In genomic region chr3:48470286-48470685, GRCh38 we compare ENCODE assay signal across 10 cellular contexts. TPM values are rescaled to one million over a fixed set of nuclear protein-coding genes. Genes with fewer than 3 reads are reported as not detected.
DNase-seq lines count a peak whose midpoint lies in the region; ATAC-seq and TF ChIP-seq lines count a peak whose summit lies in the region.
"Had no signal": no experiment of that assay in that cellular context is flagged by ENCODE, and none has a peak within 500 bp of the region (broad histone marks: within the 10 kb centered on the region; RNA-seq: fewer than 3 reads in every experiment).

No MANE protein-coding gene starts in this region.

- no peak overlapping the region for H2AFZ ChIP-seq in DND-41 (ENCODE audit: low read depth, low read length)
- H2AFZ ChIP-seq in PC-9, result no peak overlapping the region

- TF ChIP-seq CTCF in DND-41 (IDR thresholded peaks at IDR 0.05; ENCODE audit: borderline replicate concordance, extremely low read depth, low read length, poor library complexity, severe bottlenecking), result no peak
- TF ChIP-seq CTCF in PC-9 (conservative IDR thresholded peaks at IDR 0.05), result no peak
- no peak for TF ChIP-seq CTCF in endothelial cell (IDR thresholded peaks at IDR 0.05; ENCODE audit: unreplicated experiment)
- no peak for TF ChIP-seq CTCF in gastrocnemius medialis (IDR thresholded peaks at IDR 0.05 in 4 of 5, conservative IDR thresholded peaks at IDR 0.05 in 1 of 5)

- H4K20me1 ChIP-seq in DND-41 (ENCODE audit: insufficient read depth, low read length) (peaks cover 24% of the 10 kb centered on the region; the same call in 1 of the 2 replicates), PC-9 (ENCODE audit: insufficient read depth) (no peaks in the 10 kb centered on the region)

- H3K4me3 ChIP-seq in DND-41 (ENCODE audit: low read depth in 1 of 2, low read length in 2 of 2), result no peak overlapping the region
- no peak overlapping the region for H3K4me3 ChIP-seq in PC-9
- H3K4me3 ChIP-seq in gastrocnemius medialis, result no peak overlapping the region

- no peak for TF ChIP-seq POLR2A in gastrocnemius medialis (IDR thresholded peaks at IDR 0.05)

- ATAC-seq in DND-41 (ENCODE audit: insufficient read depth, low read depth) (no peak), gastrocnemius medialis (no peak), HG03135 (IDR thresholded peaks at IDR 0.05; ENCODE audit: unreplicated experiment) (no peak), GM21619 (IDR thresholded peaks at IDR 0.05; ENCODE audit: unreplicated experiment) (no peak)

- no peak for DNase-seq in DND-41
- DNase-seq in PC-9, result peak in 1 of 2 experiments; percentile 16
- DNase-seq in endothelial cell (ENCODE audit: low spot score), result no peak
- DNase-seq in gastrocnemius medialis, result no peak
- no peak for DNase-seq in NCI-H1105 treated with DMSO at 0.1 percent for 48 hours (lab: John Stamatoyannopoulos, UW)
- DNase-seq in NCI-H1105 (lab: John Stamatoyannopoulos, UW), result no peak
- DNase-seq: activated CD4-positive, alpha-beta T cell treated with anti-CD3 and anti-CD28 coated beads, Interleukin-2, amount 50 U/mL, for 4 hours; retina had no signal

- H3K27me3 Mint-ChIP-seq in endothelial cell (ENCODE audit: unreplicated experiment), result peaks cover 18% of the 10 kb centered on the region

- POLR2A ChIA-PET in PC-9 (lab: Charles Lee; ENCODE audit: unreplicated experiment), result interaction anchor here (0.6 kb wide), 3 partner anchors 61 to 226 kb away, joined by 4 to 8 read pairs (median 6); no protein-coding TSS in a partner anchor

- H3K27me3 ChIP-seq in DND-41 (ENCODE audit: insufficient read depth, low read length, poor library complexity) (no peaks in the 10 kb centered on the region), PC-9 (ENCODE audit: insufficient read depth, low read depth) (no peaks in the 10 kb centered on the region), gastrocnemius medialis (no peaks in the 10 kb centered on the region)

- H3K36me3 ChIP-seq in DND-41 (ENCODE audit: insufficient read depth, low read length) (peaks cover 45% of the 10 kb centered on the region), PC-9 (ENCODE audit: low read depth) (no peaks in the 10 kb centered on the region), gastrocnemius medialis (peaks cover 0 to 10% of the 10 kb centered on the region in 2 donors)

- H3K9me3 Mint-ChIP-seq in endothelial cell (ENCODE audit: unreplicated experiment), result no peaks in the 10 kb centered on the region

- H3K36me3 Mint-ChIP-seq in endothelial cell (ENCODE audit: low read depth, unreplicated experiment), result peaks cover 38% of the 10 kb centered on the region

- peaks cover 34% of the 10 kb centered on the region for H3K4me1 Mint-ChIP-seq in endothelial cell (ENCODE audit: unreplicated experiment)

- CTCF ChIA-PET in PC-9 (lab: Charles Lee), result no interaction called here

- intact Hi-C loops in PC-9 (cut with micrococcal nuclease; ENCODE audit: unreplicated experiment), result no loop called here
- intact Hi-C loops in gastrocnemius medialis (cut with DNase I; ENCODE audit: low total_unique reads), result no loop called here

- peak overlapping the region; percentile 43; the same call in 1 of the 2 replicates for H3K27ac ChIP-seq in DND-41 (ENCODE audit: low read length)
- 0 out of 2 replicates have a peak overlapping the region, but pooled peaks have one; percentile 6 for H3K27ac ChIP-seq in PC-9
- peak overlapping the region in 3 of 4 donors; percentile 23 to 100 (median 55) for H3K27ac ChIP-seq in gastrocnemius medialis

- peak overlapping the region; percentile 33 for H3K4me2 ChIP-seq in DND-41 (ENCODE audit: insufficient read depth, low read length)
- peak overlapping the region; percentile 28; the same call in 1 of the 2 replicates for H3K4me2 ChIP-seq in PC-9

- H3K4me1 ChIP-seq in DND-41 (ENCODE audit: insufficient read depth, low read length) (peaks cover 75% of the 10 kb centered on the region), PC-9 (replicated peaks; ENCODE audit: insufficient read depth) (peaks cover 29% of the 10 kb centered on the region), gastrocnemius medialis (peaks cover 50 to 52% of the 10 kb centered on the region in 2 donors)

- peaks cover 69% of the 10 kb centered on the region for H3K79me2 ChIP-seq in DND-41 (ENCODE audit: insufficient read depth, low read length)
- H3K79me2 ChIP-seq in PC-9 (ENCODE audit: low read depth), result peaks cover 34% of the 10 kb centered on the region

- H3K9ac ChIP-seq in DND-41 (ENCODE audit: low read depth, low read length), result peak overlapping the region; percentile 20

- no peaks in the 10 kb centered on the region for H3K9me2 ChIP-seq in PC-9 (ENCODE audit: insufficient read depth)

- peak overlapping the region; percentile 76 for H3K4me3 Mint-ChIP-seq in endothelial cell (ENCODE audit: unreplicated experiment)

- H3K9me3 ChIP-seq in DND-41 (ENCODE audit: insufficient read depth, low read length, severe bottlenecking), result no peaks in the 10 kb centered on the region
- no peaks in the 10 kb centered on the region for H3K9me3 ChIP-seq in PC-9 (ENCODE audit: insufficient read depth, low read depth)
- H3K9me3 ChIP-seq in gastrocnemius medialis, result no peaks in the 10 kb centered on the region

- in situ Hi-C loops in gastrocnemius medialis (cut with MboI; ENCODE audit: low sequenced_read_pairs in 4 of 4), result no loop called here

- H3F3A ChIP-seq in PC-9 (ENCODE audit: insufficient read depth, low read depth), result peaks cover 8% of the 10 kb centered on the region; the same call in 1 of the 2 replicates

- H3K27ac Mint-ChIP-seq in endothelial cell (ENCODE audit: unreplicated experiment), result peak overlapping the region; percentile 84

- BruUV-seq in PC-9 (replicated peaks; lab: Mats Ljungman, UMichigan), result no TSS peak

RNA-seq across cellular contexts. Expression of gene ATRIP, which starts 23.7 kb away (rescaled TPM):
- total RNA-seq in PC-9 (2021) (6.9 and 8.5 TPM in 2 replicates), endothelial cell (ENCODE audit: unreplicated experiment) (11.2 TPM), gastrocnemius medialis (1 to 10 TPM; 4.8 to 7.2 (median 7.0) TPM)

RNA-seq across cellular contexts. Expression of gene TMA7, which starts 30.2 kb away (rescaled TPM):
- total RNA-seq in PC-9 (2021) (235 and 314 TPM in 2 replicates), endothelial cell (ENCODE audit: unreplicated experiment) (326 TPM), gastrocnemius medialis (100 to 1,000 TPM; 202 to 353 (median 294) TPM)

RNA-seq across cellular contexts. Expression of gene CCDC51, which starts 30.4 kb away (rescaled TPM):
- total RNA-seq in PC-9 (2021) (28.5 and 35.4 TPM in 2 replicates), endothelial cell (ENCODE audit: unreplicated experiment) (11.8 TPM), gastrocnemius medialis (10 to 100 TPM in 2 of 4 donors, 1 to 10 TPM in 2; 4.9 to 12.2 (median 9.9) TPM)

RNA-seq across cellular contexts. Expression of gene SHISA5, which starts 33.7 kb away (rescaled TPM):
- total RNA-seq in PC-9 (2021) (133 and 141 TPM in 2 replicates), endothelial cell (ENCODE audit: unreplicated experiment) (283 TPM), gastrocnemius medialis (10 to 100 TPM; 17.0 to 31.6 (median 23.4) TPM)

RNA-seq across cellular contexts. Expression of gene PLXNB1, which starts 40.4 kb away (rescaled TPM):
- 97.7 and 120 TPM in 2 replicates for total RNA-seq in PC-9 (2021)
- 68.7 TPM for total RNA-seq in endothelial cell (ENCODE audit: unreplicated experiment)
- total RNA-seq in gastrocnemius medialis, result 1 to 10 TPM; 2.8 to 7.2 (median 3.5) TPM
